Comparison of ENCODE assay signal across 15 cellular contexts in the genomic region with DNA sequence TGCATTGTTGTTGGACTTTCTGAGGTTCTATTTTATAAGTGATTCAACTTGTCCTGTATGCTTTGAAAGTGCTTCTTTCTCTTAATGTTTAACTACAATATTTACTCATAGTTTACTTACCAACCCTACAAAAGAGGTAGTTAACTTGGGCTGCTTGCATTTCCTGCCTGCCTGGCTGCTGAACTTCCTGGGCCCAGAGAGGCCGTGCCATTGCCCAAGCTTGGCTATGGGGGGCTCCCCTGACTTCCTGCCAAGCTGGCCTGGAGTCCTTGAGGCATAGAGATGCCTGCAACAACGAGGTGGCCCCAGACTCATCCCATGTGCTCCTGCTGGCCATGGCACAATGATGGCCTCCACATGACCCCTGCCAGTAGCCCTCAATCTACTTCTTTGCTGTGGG.
A peak's percentile ranks its signal among the peaks of the same experiment; 100 is the strongest.
DNase-seq lines count a peak whose midpoint lies in the region; ATAC-seq and TF ChIP-seq lines count a peak whose summit lies in the region.
"Had no signal": no experiment of that assay in that cellular context is flagged by ENCODE, and none has a peak within 500 bp of the region (broad histone marks: within the 10 kb centered on the region; RNA-seq: fewer than 3 reads in every experiment).

No MANE protein-coding gene starts in this region.

- TF ChIP-seq CTCF in prostate gland (IDR thresholded peaks at IDR 0.05), result no peak

- ATAC-seq in GM18505 (IDR thresholded peaks at IDR 0.05; ENCODE audit: unreplicated experiment) (peak; percentile 85), GM19467 (IDR thresholded peaks at IDR 0.05; ENCODE audit: unreplicated experiment) (peak; percentile 97), HG02973 (IDR thresholded peaks at IDR 0.05; ENCODE audit: unreplicated experiment) (peak; percentile 88)
- ATAC-seq: stimulated activated effector memory CD8-positive, alpha-beta T cell treated with anti-CD3 and anti-CD28 coated beads, Interleukin-12 subunit alpha, Interleukin-12 subunit beta, amount 100 ng/mL, for 72 hours; T-cell had no signal

- TF ChIP-seq POLR2A in GM18505 (IDR thresholded peaks at IDR 0.05; ENCODE audit: borderline replicate concordance, extremely low read depth, insufficient read depth, insufficient read length) (no peak), prostate gland (IDR thresholded peaks at IDR 0.05) (no peak)

- 22% methylated on average over 2 of the region's 2 CpGs for WGBS in prostate gland

- DNase-seq in HK-2 (ENCODE audit: unreplicated experiment), result peak; percentile 7
- no peak for DNase-seq in effector CD4-positive, alpha-beta T cell
- DNase-seq in HEK293T (ENCODE audit: extremely low spot score), result no peak
- DNase-seq in prostate gland (ENCODE audit: low spot score), result no peak
- no peak for DNase-seq in NCI-H1092 treated with DMSO at 0.1 percent for 48 hours (lab: John Stamatoyannopoulos, UW)
- DNase-seq: activated CD4-positive, alpha-beta T cell treated with anti-CD3 and anti-CD28 coated beads, Interleukin-2, amount 50 U/mL, for 4 hours; activated naive CD4-positive, alpha-beta T cell treated with anti-CD3 and anti-CD28 coated beads for 36 hours; DND-41; NCI-H2107; T-cell had no signal

- POLR2A ChIA-PET in HEK293T (lab: Yijun Ruan, JAX), result no interaction called here

- H3K4me1 ChIP-seq in prostate gland (replicated peaks), result no peaks in the 10 kb centered on the region
- H3K4me1 ChIP-seq: parathyroid adenoma had no signal

- H3K27me3 ChIP-seq in prostate gland (replicated peaks; ENCODE audit: insufficient read depth), result no peaks in the 10 kb centered on the region

- H3K36me3 ChIP-seq in prostate gland, result no peaks in the 10 kb centered on the region

- H3K27ac ChIP-seq in prostate gland, result no peak overlapping the region
- H3K27ac ChIP-seq: parathyroid adenoma had no signal

- no peak overlapping the region for H3K4me3 ChIP-seq in prostate gland

- intact Hi-C loops in prostate gland (cut with DNase I), result no loop called here

- CTCF ChIA-PET in HEK293T (lab: Yijun Ruan, JAX), result no interaction called here

- no peaks in the 10 kb centered on the region for H3K9me3 ChIP-seq in prostate gland

TF ChIP-seq in HEK293T, 16 proteins besides CTCF, POLR2A, EP300 and RAD21:
- TF ChIP-seq ARNT (IDR thresholded peaks at IDR 0.05) (no peak), NFRKB (IDR thresholded peaks at IDR 0.05) (no peak), L3MBTL2 (conservative IDR thresholded peaks at IDR 0.05) (no peak), CTBP1 (IDR thresholded peaks at IDR 0.05; ENCODE audit: borderline replicate concordance) (no peak), FOXK2 (IDR thresholded peaks at IDR 0.05) (no peak), TARDBP (IDR thresholded peaks at IDR 0.05) (no peak), LEF1 (IDR thresholded peaks at IDR 0.05; ENCODE audit: borderline replicate concordance) (no peak), SUZ12 (IDR thresholded peaks at IDR 0.05) (no peak), HDGF (IDR thresholded peaks at IDR 0.05; ENCODE audit: borderline replicate concordance) (no peak), SP1 (IDR thresholded peaks at IDR 0.05) (no peak), BHLHE40 (IDR thresholded peaks at IDR 0.05; ENCODE audit: borderline replicate concordance) (no peak), FOXA1 (IDR thresholded peaks at IDR 0.05) (no peak), ELF4 (IDR thresholded peaks at IDR 0.05) (no peak), ZNF384 (IDR thresholded peaks at IDR 0.05) (no peak), FOXM1 (IDR thresholded peaks at IDR 0.05; ENCODE audit: borderline replicate concordance) (no peak)
- TF ChIP-seq, protein P1, sequence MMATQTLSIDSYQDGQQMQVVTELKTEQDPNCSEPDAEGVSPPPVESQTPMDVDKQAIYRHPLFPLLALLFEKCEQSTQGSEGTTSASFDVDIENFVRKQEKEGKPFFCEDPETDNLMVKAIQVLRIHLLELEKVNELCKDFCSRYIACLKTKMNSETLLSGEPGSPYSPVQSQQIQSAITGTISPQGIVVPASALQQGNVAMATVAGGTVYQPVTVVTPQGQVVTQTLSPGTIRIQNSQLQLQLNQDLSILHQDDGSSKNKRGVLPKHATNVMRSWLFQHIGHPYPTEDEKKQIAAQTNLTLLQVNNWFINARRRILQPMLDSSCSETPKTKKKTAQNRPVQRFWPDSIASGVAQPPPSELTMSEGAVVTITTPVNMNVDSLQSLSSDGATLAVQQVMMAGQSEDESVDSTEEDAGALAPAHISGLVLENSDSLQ (IDR thresholded peaks at IDR 0.05), result no peak
TF ChIP-seq in HEK293T: peak in this region for 0.
